In the genomic region with DNA sequence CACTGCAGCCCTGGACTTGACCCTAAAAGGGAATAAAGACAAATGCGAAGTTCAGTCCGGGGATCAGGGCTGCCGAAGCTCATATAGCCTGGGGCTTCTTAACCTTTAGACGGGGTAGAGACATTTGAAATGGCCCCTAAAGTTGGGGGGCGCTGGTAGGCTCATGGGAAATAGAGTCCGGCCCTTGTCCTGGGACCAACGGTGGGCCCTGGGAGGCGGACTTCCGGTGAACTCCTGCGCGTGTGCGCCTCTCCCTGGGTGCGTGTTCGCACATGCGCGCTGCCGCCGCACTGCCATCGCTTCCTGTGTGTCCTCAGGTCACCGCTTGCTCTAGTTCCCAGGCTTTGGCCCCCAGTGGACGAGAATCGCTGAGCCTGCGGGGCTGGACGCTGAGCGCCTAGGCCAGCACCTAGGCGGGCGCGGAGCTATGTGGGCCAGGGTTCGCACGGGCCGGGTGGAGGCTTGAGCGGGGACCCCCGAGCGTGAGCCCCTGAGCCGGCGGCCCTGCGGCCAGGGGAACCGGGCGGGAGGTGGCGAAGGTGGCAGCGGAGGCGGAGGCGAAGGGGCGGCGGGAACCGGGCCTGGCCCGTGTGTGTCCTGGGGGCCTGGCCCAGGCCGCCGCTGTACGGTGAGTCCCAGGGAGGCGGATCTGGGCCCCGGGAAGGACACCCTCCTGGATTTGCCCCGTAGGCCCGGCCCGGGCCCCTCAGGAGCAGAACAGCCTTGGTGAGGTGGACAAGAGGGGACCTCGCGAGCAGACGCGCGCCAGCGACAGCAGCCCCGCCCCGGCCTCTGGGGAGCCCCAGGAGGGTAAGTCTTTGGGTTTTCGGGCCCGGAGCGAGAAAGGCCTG, we compare ENCODE assay signal across 8 cellular contexts. TPM values are rescaled to one million over a fixed set of nuclear protein-coding genes. Genes with fewer than 3 reads are reported as not detected.
DNase-seq lines count a peak whose midpoint lies in the region; ATAC-seq and TF ChIP-seq lines count a peak whose summit lies in the region.

No MANE protein-coding gene starts in this region.

- no peaks in the 10 kb centered on the region for H3K36me3 ChIP-seq in kidney epithelial cell (ENCODE audit: control insufficient read depth, insufficient read depth, low read length)

- H3K4me3 ChIP-seq in AG09309 (ENCODE audit: control insufficient read depth, low read depth, low read length) = peak overlapping the region; percentile 77
- H3K4me3 ChIP-seq in kidney epithelial cell (ENCODE audit: low read depth, low read length) = peak overlapping the region; percentile 58

- DNase-seq in AG09309 (ENCODE audit: low read depth) (peak; percentile 62), NCI-H446 (lab: John Stamatoyannopoulos, UW) (peak; percentile 72 to 90), cerebellum (ENCODE audit: low spot score) (peak; percentile 91), kidney epithelial cell (ENCODE audit: low read depth) (peak; percentile 80)
- DNase-seq in activated CD4-positive, CD25-positive, alpha-beta regulatory T cell treated with anti-CD3 and anti-CD28 coated beads, Interleukin-2, amount 50 U/mL, for 72 hours = peak; percentile 85
- DNase-seq in stimulated activated CD4-positive, alpha-beta T cell treated with anti-CD3 and anti-CD28 coated beads, Interleukin-15, amount 100 ng/mL, for 24 hours = peak; percentile 91

- peak; percentile 93 for ATAC-seq in HG03175 (IDR thresholded peaks at IDR 0.05; ENCODE audit: unreplicated experiment)

- no peak for TF ChIP-seq CTCF in AG09309 (IDR thresholded peaks at IDR 0.05; ENCODE audit: control insufficient read depth, insufficient read depth, low read depth, low read length, missing control alignments)
- TF ChIP-seq CTCF in kidney epithelial cell (IDR thresholded peaks at IDR 0.05; ENCODE audit: insufficient read depth, low read length, poor library complexity, severe bottlenecking) = peak; percentile 1

- H3K27me3 ChIP-seq in kidney epithelial cell (ENCODE audit: control insufficient read depth, insufficient read depth, low read length) = no peaks in the 10 kb centered on the region

- in situ Hi-C loops in GM18951 (cut with MboI; ENCODE audit: low sequenced_read_pairs, unreplicated experiment) = loop anchor here (10.0 kb wide), 1 partner anchor 1685 kb away; a partner anchor contains a TSS

- peak; percentile 89 for TF ChIP-seq POLR2A in GM18951 (IDR thresholded peaks at IDR 0.05; ENCODE audit: extremely low read depth, insufficient read depth, insufficient read length)

RNA-seq across cellular contexts. Expression of a gene that starts 23.0 kb away (rescaled TPM):
- total RNA-seq in cerebellum (28.4 TPM), kidney epithelial cell (16.1 and 18.5 TPM in 2 replicates)

RNA-seq across cellular contexts. Expression of a gene that starts 24.2 kb away (rescaled TPM):
- 0.64 TPM for total RNA-seq in cerebellum
- 0.96 TPM in 1 of 2 replicates, not detected in the other for total RNA-seq in kidney epithelial cell

Comparison
In these comparisons a context has a peak if more than half of its experiments do, and no peak if none do; other contexts are left out.
1. Peak in every context shown above with its lines: DNase-seq, ATAC-seq and H3K4me3 ChIP-seq.